In genomic region chr2:16508061-16508851, GRCh38 we compare ENCODE assay signal across 8 cellular contexts.
A peak's percentile ranks its signal among the peaks of the same experiment; 100 is the strongest.
DNase-seq lines count a peak whose midpoint lies in the region; ATAC-seq and TF ChIP-seq lines count a peak whose summit lies in the region.

No MANE protein-coding gene starts in this region.

- H3K4me1 ChIP-seq in left ventricle myocardium inferior = peaks cover 14% of the 10 kb centered on the region
- peaks cover 8% of the 10 kb centered on the region for H3K4me1 ChIP-seq in psoas muscle

- intact Hi-C loops in left ventricle myocardium inferior (cut with micrococcal nuclease) (no loop called here), psoas muscle (cut with DNase I) (loop anchor here (5.0 to 10.0 kb wide), 4 partner anchors 223 to 871 kb away; partner anchors contain the start of gene MYCN (in 1 of the 2))

- POLR2A ChIA-PET in WTC11 (lab: Charles Lee) = no interaction called here

- peaks cover 10% of the 10 kb centered on the region for H3K4me1 Mint-ChIP-seq in WTC11
- H3K4me1 Mint-ChIP-seq in T-helper 2 cell treated with Interferon-gamma antibody and Interleukin-4, amounts not matched to agents 5 μg/mL and 100 μg/mL, for 36 hours (ENCODE audit: low read depth) = no peaks in the 10 kb centered on the region

- peaks cover 72% of the 10 kb centered on the region for H3K27me3 ChIP-seq in left ventricle myocardium inferior (ENCODE audit: low read depth)
- peaks cover 0 to 34% (median 0%) of the 10 kb centered on the region in 3 donors for H3K27me3 ChIP-seq in psoas muscle (ENCODE audit: insufficient read depth in 3 of 3, low read length in 2 of 3)

- ATAC-seq in WTC11 = peak; percentile 85
- ATAC-seq in psoas muscle = peak; percentile 92 to 98 (median 96)
- no peak for ATAC-seq in HG03139 (IDR thresholded peaks at IDR 0.05; ENCODE audit: unreplicated experiment)
- ATAC-seq in GM21619 (IDR thresholded peaks at IDR 0.05; ENCODE audit: unreplicated experiment) = no peak

- TF ChIP-seq CTCF in WTC11 (IDR thresholded peaks at IDR 0.05) (peak; percentile 48; the same call in 1 of the 2 replicates), left ventricle myocardium inferior (IDR thresholded peaks at IDR 0.05; ENCODE audit: borderline replicate concordance) (peak; percentile 79), psoas muscle (IDR thresholded peaks at IDR 0.05) (peak; percentile 71)

- H3K4me3 ChIP-seq in left ventricle myocardium inferior (peak overlapping the region; percentile 65), psoas muscle (peak overlapping the region; percentile 65)

- H3K4me3 Mint-ChIP-seq in WTC11 = peak overlapping the region; percentile 73
- no peak overlapping the region for H3K4me3 Mint-ChIP-seq in T-helper 2 cell treated with Interferon-gamma antibody and Interleukin-4, amounts not matched to agents 5 μg/mL and 100 μg/mL, for 36 hours

- DNase-seq in Daoy (ENCODE audit: low read depth) (peak; percentile 66), HuH-7.5 (ENCODE audit: low spot score) (peak; percentile 36), WTC11 (ENCODE audit: low spot score) (peak; percentile 73), left ventricle myocardium inferior (peak; percentile 26), psoas muscle (peak; percentile 41 to 71)
- no peak for DNase-seq in T-helper 2 cell treated with Interferon-gamma antibody and Interleukin-4, amounts not matched to agents 5 μg/mL and 100 μg/mL, for 36 hours (ENCODE audit: low spot score)

- 4 to 5% (median 5%) methylated on average over 42 to 57 of the region's 57 CpGs for WGBS in psoas muscle, 3 donors

- no peak overlapping the region for H3K27ac Mint-ChIP-seq in WTC11
- H3K27ac Mint-ChIP-seq in T-helper 2 cell treated with Interferon-gamma antibody and Interleukin-4, amounts not matched to agents 5 μg/mL and 100 μg/mL, for 36 hours = no peak overlapping the region

- no peak overlapping the region for H3K27ac ChIP-seq in left ventricle myocardium inferior (replicated peaks)
- no peak overlapping the region for H3K27ac ChIP-seq in psoas muscle

- H3K9me3 ChIP-seq in left ventricle myocardium inferior (replicated peaks) (no peaks in the 10 kb centered on the region), psoas muscle (no peaks in the 10 kb centered on the region)

- CTCF ChIA-PET in WTC11 (lab: Charles Lee) = interaction anchor here (0.6 to 3.3 kb wide), 21 partner anchors 13 to 871 kb away, joined by 3 to 27 read pairs (median 4); partner anchors contain the start of gene MYCN

- H3K27me3 Mint-ChIP-seq in WTC11 (ENCODE audit: low read depth) = peaks cover 19% of the 10 kb centered on the region
- peaks cover 31% of the 10 kb centered on the region for H3K27me3 Mint-ChIP-seq in T-helper 2 cell treated with Interferon-gamma antibody and Interleukin-4, amounts not matched to agents 5 μg/mL and 100 μg/mL, for 36 hours (ENCODE audit: low read depth)

- H3K9me3 Mint-ChIP-seq in WTC11 = no peaks in the 10 kb centered on the region
- H3K9me3 Mint-ChIP-seq in T-helper 2 cell treated with Interferon-gamma antibody and Interleukin-4, amounts not matched to agents 5 μg/mL and 100 μg/mL, for 36 hours = no peaks in the 10 kb centered on the region

- no peaks in the 10 kb centered on the region for H3K36me3 Mint-ChIP-seq in WTC11
- H3K36me3 Mint-ChIP-seq in T-helper 2 cell treated with Interferon-gamma antibody and Interleukin-4, amounts not matched to agents 5 μg/mL and 100 μg/mL, for 36 hours (ENCODE audit: low read depth) = no peaks in the 10 kb centered on the region

- H3K36me3 ChIP-seq in left ventricle myocardium inferior (no peaks in the 10 kb centered on the region), psoas muscle (ENCODE audit: insufficient read depth in 1 of 2, low read depth in 1 of 2) (no peaks in the 10 kb centered on the region)

TF ChIP-seq in WTC11, 78 proteins besides CTCF, POLR2A, EP300 and RAD21 (continues in another document):
- TF ChIP-seq TEAD1 (CRISPR knock-in tag; IDR thresholded peaks at IDR 0.05) (0 out of 2 replicates have a peak, but pooled peaks have one; percentile 43), ZNF138 (CRISPR knock-in tag; conservative IDR thresholded peaks at IDR 0.05) (no peak), ZNF423 (CRISPR knock-in tag; IDR thresholded peaks at IDR 0.05) (peak; percentile 57), ATF1 (CRISPR knock-in tag; IDR thresholded peaks at IDR 0.05) (0 out of 2 replicates have a peak, but pooled peaks have one; percentile 26), ZNF425 (CRISPR knock-in tag; conservative IDR thresholded peaks at IDR 0.05) (no peak), MAX (CRISPR knock-in tag; IDR thresholded peaks at IDR 0.05) (peak; percentile 51; the same call in 1 of the 2 replicates), JAZF1 (CRISPR knock-in tag; IDR thresholded peaks at IDR 0.05) (no peak), SP1 (CRISPR knock-in tag; conservative IDR thresholded peaks at IDR 0.05) (peak; percentile 84), RELA (CRISPR knock-in tag; IDR thresholded peaks at IDR 0.05; ENCODE audit: borderline replicate concordance) (0 out of 2 replicates have a peak, but pooled peaks have one; percentile 23), CREM (CRISPR knock-in tag; IDR thresholded peaks at IDR 0.05) (0 out of 2 replicates have a peak, but pooled peaks have one; percentile 10), ESRRA (CRISPR knock-in tag; IDR thresholded peaks at IDR 0.05; ENCODE audit: borderline replicate concordance) (0 out of 2 replicates have a peak, but pooled peaks have one; percentile 17), ZNF219 (CRISPR knock-in tag; IDR thresholded peaks at IDR 0.05; ENCODE audit: borderline replicate concordance) (no peak)
- TF ChIP-seq, protein P1, sequence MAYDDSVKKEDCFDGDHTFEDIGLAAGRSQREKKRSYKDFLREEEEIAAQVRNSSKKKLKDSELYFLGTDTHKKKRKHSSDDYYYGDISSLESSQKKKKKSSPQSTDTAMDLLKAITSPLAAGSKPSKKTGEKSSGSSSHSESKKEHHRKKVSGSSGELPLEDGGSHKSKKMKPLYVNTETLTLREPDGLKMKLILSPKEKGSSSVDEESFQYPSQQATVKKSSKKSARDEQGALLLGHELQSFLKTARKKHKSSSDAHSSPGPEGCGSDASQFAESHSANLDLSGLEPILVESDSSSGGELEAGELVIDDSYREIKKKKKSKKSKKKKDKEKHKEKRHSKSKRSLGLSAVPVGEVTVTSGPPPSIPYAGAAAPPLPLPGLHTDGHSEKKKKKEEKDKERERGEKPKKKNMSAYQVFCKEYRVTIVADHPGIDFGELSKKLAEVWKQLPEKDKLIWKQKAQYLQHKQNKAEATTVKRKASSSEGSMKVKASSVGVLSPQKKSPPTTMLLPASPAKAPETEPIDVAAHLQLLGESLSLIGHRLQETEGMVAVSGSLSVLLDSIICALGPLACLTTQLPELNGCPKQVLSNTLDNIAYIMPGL (CRISPR knock-in tag; IDR thresholded peaks at IDR 0.05) = peak; percentile 92; the same call in 1 of the 2 replicates
- TF ChIP-seq, protein P2, sequence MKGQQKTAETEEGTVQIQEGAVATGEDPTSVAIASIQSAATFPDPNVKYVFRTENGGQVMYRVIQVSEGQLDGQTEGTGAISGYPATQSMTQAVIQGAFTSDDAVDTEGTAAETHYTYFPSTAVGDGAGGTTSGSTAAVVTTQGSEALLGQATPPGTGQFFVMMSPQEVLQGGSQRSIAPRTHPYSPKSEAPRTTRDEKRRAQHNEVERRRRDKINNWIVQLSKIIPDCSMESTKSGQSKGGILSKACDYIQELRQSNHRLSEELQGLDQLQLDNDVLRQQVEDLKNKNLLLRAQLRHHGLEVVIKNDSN (CRISPR knock-in tag; IDR thresholded peaks at IDR 0.05) = no peak
- TF ChIP-seq, protein P3, sequence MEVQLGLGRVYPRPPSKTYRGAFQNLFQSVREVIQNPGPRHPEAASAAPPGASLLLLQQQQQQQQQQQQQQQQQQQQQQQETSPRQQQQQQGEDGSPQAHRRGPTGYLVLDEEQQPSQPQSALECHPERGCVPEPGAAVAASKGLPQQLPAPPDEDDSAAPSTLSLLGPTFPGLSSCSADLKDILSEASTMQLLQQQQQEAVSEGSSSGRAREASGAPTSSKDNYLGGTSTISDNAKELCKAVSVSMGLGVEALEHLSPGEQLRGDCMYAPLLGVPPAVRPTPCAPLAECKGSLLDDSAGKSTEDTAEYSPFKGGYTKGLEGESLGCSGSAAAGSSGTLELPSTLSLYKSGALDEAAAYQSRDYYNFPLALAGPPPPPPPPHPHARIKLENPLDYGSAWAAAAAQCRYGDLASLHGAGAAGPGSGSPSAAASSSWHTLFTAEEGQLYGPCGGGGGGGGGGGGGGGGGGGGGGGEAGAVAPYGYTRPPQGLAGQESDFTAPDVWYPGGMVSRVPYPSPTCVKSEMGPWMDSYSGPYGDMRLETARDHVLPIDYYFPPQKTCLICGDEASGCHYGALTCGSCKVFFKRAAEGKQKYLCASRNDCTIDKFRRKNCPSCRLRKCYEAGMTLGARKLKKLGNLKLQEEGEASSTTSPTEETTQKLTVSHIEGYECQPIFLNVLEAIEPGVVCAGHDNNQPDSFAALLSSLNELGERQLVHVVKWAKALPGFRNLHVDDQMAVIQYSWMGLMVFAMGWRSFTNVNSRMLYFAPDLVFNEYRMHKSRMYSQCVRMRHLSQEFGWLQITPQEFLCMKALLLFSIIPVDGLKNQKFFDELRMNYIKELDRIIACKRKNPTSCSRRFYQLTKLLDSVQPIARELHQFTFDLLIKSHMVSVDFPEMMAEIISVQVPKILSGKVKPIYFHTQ (CRISPR knock-in tag; IDR thresholded peaks at IDR 0.05) = no peak

Comparison
In these comparisons a context has a peak if more than half of its experiments do, and no peak if none do; other contexts are left out.
1. ATAC-seq: peak in WTC11 (single experiment) and psoas muscle (4 of 4); none in HG03139 (single experiment) and GM21619 (single experiment).
2. Peak in every context shown above with its lines, with median percentiles within 50 percentile points of each other: CTCF ChIP-seq.